ENCODE assay signal across 21 cellular contexts in genomic region chr20:21208999-21209398, GRCh38.
"Had no signal": no experiment of that assay in that cellular context is flagged by ENCODE, and none has a peak within 500 bp of the region (broad histone marks: within the 10 kb centered on the region; RNA-seq: fewer than 3 reads in every experiment).

No MANE protein-coding gene starts in this region.

- DNase-seq: activated CD4-positive, alpha-beta T cell treated with anti-CD3 and anti-CD28 coated beads for 36 hours; activated CD4-positive, alpha-beta T cell treated with anti-CD3 and anti-CD28 coated beads, Interleukin-2, amount 50 U/mL, for 4 hours; activated naive CD4-positive, alpha-beta T cell treated with anti-CD3 and anti-CD28 coated beads for 36 hours; activated naive CD8-positive, alpha-beta T cell treated with anti-CD3 and anti-CD28 coated beads, Interleukin-2, amount 10 ng/mL, durations not matched to agents 7 days and 5 days; activated T-cell treated with anti-CD3 and anti-CD28 coated beads, Interleukin-2, amount 50 U/mL, for 48 hours; heart right ventricle; islet precursor cell; left cardiac atrium; midbrain; retina; sigmoid colon; stimulated activated CD4-positive, alpha-beta T cell treated with anti-CD3 and anti-CD28 coated beads, Interleukin-15, amount 100 ng/mL, for 24 hours; stimulated activated CD8-positive, alpha-beta memory T cell treated with anti-CD3 and anti-CD28 coated beads, Interleukin-4, amount 100 ng/mL, for 48 hours; stimulated activated naive B cell treated with anti-CD40 and anti-IgM and Interleukin-4, amounts not matched to agents 10 μg/mL and 1 μg/mL and 100 μg/mL, for 72 hours; testis; uterus had no signal

- H3K4me1 Mint-ChIP-seq: activated CD4-positive, alpha-beta T cell treated with anti-CD3 and anti-CD28 coated beads for 36 hours; stimulated activated naive B cell treated with anti-CD40 and anti-IgM and Interleukin-4, amounts not matched to agents 10 μg/mL and 1 μg/mL and 100 μg/mL, for 72 hours had no signal

- H3K4me2 ChIP-seq: smooth muscle cell had no signal

- H3K36me3 ChIP-seq: uterus had no signal

- H3K9me3 ChIP-seq: heart right ventricle, sigmoid colon, testis, uterus had no signal

- H3K4me3 ChIP-seq: heart right ventricle, sigmoid colon, smooth muscle cell, testis, uterus had no signal

- ATAC-seq: activated CD4-positive, alpha-beta T cell treated with anti-CD3 and anti-CD28 coated beads for 36 hours; heart right ventricle; left cardiac atrium; natural killer cell treated with Interleukin-12 subunit alpha and Interleukin-12 subunit beta and Interleukin-15 and Interleukin-18, amount 100 ng/mL, for 72 hours; stimulated activated naive B cell treated with anti-CD40 and anti-IgM and Interleukin-4, amounts not matched to agents 10 μg/mL and 1 μg/mL and 100 μg/mL, for 72 hours; WTC11 had no signal

- H3K9me3 Mint-ChIP-seq: activated naive CD4-positive, alpha-beta T cell treated with anti-CD3 and anti-CD28 coated beads for 36 hours; activated naive CD8-positive, alpha-beta T cell treated with anti-CD3 and anti-CD28 coated beads, Interleukin-2, amount 10 ng/mL, durations not matched to agents 7 days and 5 days; natural killer cell treated with Interleukin-12 subunit alpha and Interleukin-12 subunit beta and Interleukin-15 and Interleukin-18, amount 100 ng/mL, for 72 hours; stimulated activated naive B cell treated with anti-CD40 and anti-IgM and Interleukin-4, amounts not matched to agents 10 μg/mL and 1 μg/mL and 100 μg/mL, for 72 hours had no signal

- H3K27ac Mint-ChIP-seq: activated CD4-positive, alpha-beta T cell treated with anti-CD3 and anti-CD28 coated beads for 36 hours; activated naive CD4-positive, alpha-beta T cell treated with anti-CD3 and anti-CD28 coated beads for 36 hours; activated naive CD8-positive, alpha-beta T cell treated with anti-CD3 and anti-CD28 coated beads, Interleukin-2, amount 10 ng/mL, durations not matched to agents 7 days and 5 days; natural killer cell treated with Interleukin-12 subunit alpha and Interleukin-12 subunit beta and Interleukin-15 and Interleukin-18, amount 100 ng/mL, for 72 hours; progenitor cell of endocrine pancreas; stimulated activated naive B cell treated with anti-CD40 and anti-IgM and Interleukin-4, amounts not matched to agents 10 μg/mL and 1 μg/mL and 100 μg/mL, for 72 hours; WTC11 had no signal

- H3K27me3 ChIP-seq: heart right ventricle, sigmoid colon, testis, uterus had no signal

- H3K4me1 ChIP-seq: heart right ventricle, sigmoid colon, testis, uterus had no signal

- H3K27me3 Mint-ChIP-seq: activated CD4-positive, alpha-beta T cell treated with anti-CD3 and anti-CD28 coated beads for 36 hours; activated naive CD8-positive, alpha-beta T cell treated with anti-CD3 and anti-CD28 coated beads, Interleukin-2, amount 10 ng/mL, durations not matched to agents 7 days and 5 days; natural killer cell treated with Interleukin-12 subunit alpha and Interleukin-12 subunit beta and Interleukin-15 and Interleukin-18, amount 100 ng/mL, for 72 hours; progenitor cell of endocrine pancreas; stimulated activated naive B cell treated with anti-CD40 and anti-IgM and Interleukin-4, amounts not matched to agents 10 μg/mL and 1 μg/mL and 100 μg/mL, for 72 hours had no signal

- H3K4me3 Mint-ChIP-seq: activated CD4-positive, alpha-beta T cell treated with anti-CD3 and anti-CD28 coated beads for 36 hours; activated naive CD4-positive, alpha-beta T cell treated with anti-CD3 and anti-CD28 coated beads for 36 hours; activated naive CD8-positive, alpha-beta T cell treated with anti-CD3 and anti-CD28 coated beads, Interleukin-2, amount 10 ng/mL, durations not matched to agents 7 days and 5 days; natural killer cell treated with Interleukin-12 subunit alpha and Interleukin-12 subunit beta and Interleukin-15 and Interleukin-18, amount 100 ng/mL, for 72 hours; stimulated activated naive B cell treated with anti-CD40 and anti-IgM and Interleukin-4, amounts not matched to agents 10 μg/mL and 1 μg/mL and 100 μg/mL, for 72 hours; WTC11 had no signal

- H3K27ac ChIP-seq: epithelial cell of prostate, heart right ventricle, sigmoid colon, testis, uterus had no signal
